ENCODE assay signal across 23 cellular contexts in genomic region chr7:26265499-26266075, GRCh38.
"Had no signal": no experiment of that assay in that cellular context is flagged by ENCODE, and none has a peak within 500 bp of the region (broad histone marks: within the 10 kb centered on the region; RNA-seq: fewer than 3 reads in every experiment).

No MANE protein-coding gene starts in this region.

- H3K4me3 ChIP-seq: heart left ventricle, lower lobe of right lung, pancreas, prostate gland, sigmoid colon, thoracic aorta had no signal

- DNase-seq: activated CD8-positive, alpha-beta memory T cell treated with anti-CD3 and anti-CD28 coated beads, Interleukin-2, amount 50 U/mL, for 4 hours; activated gamma-delta T cell treated with Interleukin-2 at 50 U/mL for 16 hours; activated naive CD8-positive, alpha-beta T cell treated with anti-CD3 and anti-CD28 coated beads, Interleukin-2, amount 50 U/mL, for 24 hours; activated T-cell treated with anti-CD3 and anti-CD28 coated beads, Interleukin-2, amount 50 U/mL, for 24 hours; endodermal cell; foreskin fibroblast; heart left ventricle; hypothalamus; lower lobe of right lung; mesendoderm; nucleus accumbens; pancreas; retina; sigmoid colon; stimulated activated CD4-positive, alpha-beta T cell treated with anti-CD3 and anti-CD28 coated beads, Interleukin-2, amount 100 ng/mL, for 48 hours; stimulated activated naive CD8-positive, alpha-beta T cell treated with anti-CD3 and anti-CD28 coated beads, Interleukin-15, Interleukin-2, amounts not matched to agents 100 U/mL and 50 U/mL, for 24 hours; T1000; trophoblast cell; WERI-Rb-1 had no signal

- H3K9me3 ChIP-seq: lower lobe of right lung, pancreas, prostate gland, sigmoid colon, thoracic aorta had no signal

- H3K27ac ChIP-seq: heart left ventricle, lower lobe of right lung, pancreas, prostate gland, sigmoid colon, thoracic aorta, WERI-Rb-1 had no signal

- H3K36me3 ChIP-seq: heart left ventricle, lower lobe of right lung, pancreas, prostate gland, sigmoid colon, thoracic aorta, WERI-Rb-1 had no signal

- H3K4me1 ChIP-seq: heart left ventricle, lower lobe of right lung, pancreas, prostate gland, sigmoid colon had no signal

- ATAC-seq: esophagus mucosa; heart left ventricle; left lobe of liver; lower lobe of right lung; pancreas; stimulated activated naive CD8-positive, alpha-beta T cell treated with anti-CD3 and anti-CD28 coated beads, Interleukin-15, Interleukin-2, amounts not matched to agents 100 U/mL and 50 U/mL, for 24 hours had no signal

- H3K27me3 ChIP-seq: pancreas, sigmoid colon had no signal
